In genomic region chr16:234468-235305, GRCh38 we compare ENCODE assay signal across 8 cellular contexts. TPM values are rescaled to one million over a fixed set of nuclear protein-coding genes. Genes with fewer than 3 reads are reported as not detected.
A peak's percentile ranks its signal among the peaks of the same experiment; 100 is the strongest.
DNase-seq lines count a peak whose midpoint lies in the region; ATAC-seq lines count a peak whose summit lies in the region.

FAM234A (plus strand) TSS chr16:234821; CDS start chr16:254414, 19,593 bp downstream.

- H3K36me3 Mint-ChIP-seq in activated CD4-positive, alpha-beta T cell treated with anti-CD3 and anti-CD28 coated beads, Interleukin-2, amount 10 ng/mL, durations not matched to agents 7 days and 5 days (ENCODE audit: low read depth): no peaks in the 10 kb centered on the region

- peak within 1 kb of the TSS; percentile 83 for H3K4me3 Mint-ChIP-seq in activated CD4-positive, alpha-beta T cell treated with anti-CD3 and anti-CD28 coated beads, Interleukin-2, amount 10 ng/mL, durations not matched to agents 7 days and 5 days

- H3K4me1 Mint-ChIP-seq in activated CD4-positive, alpha-beta T cell treated with anti-CD3 and anti-CD28 coated beads, Interleukin-2, amount 10 ng/mL, durations not matched to agents 7 days and 5 days: peaks cover 15% of the 10 kb centered on the region

- peak; percentile 77 for ATAC-seq in GM19372 (IDR thresholded peaks at IDR 0.05; ENCODE audit: low read depth, unreplicated experiment)
- peak; percentile 74 for ATAC-seq in HG03558 (IDR thresholded peaks at IDR 0.05; ENCODE audit: extremely low read depth, unreplicated experiment)
- ATAC-seq in left lobe of liver: peak; percentile 98

- CTCF ChIA-PET in activated CD4-positive, alpha-beta T cell treated with anti-CD3 and anti-CD28 coated beads, Interleukin-2, amount 10 ng/mL, durations not matched to agents 7 days and 5 days (lab: Charles Lee): interaction anchor here (0.7 to 2.0 kb wide), 12 partner anchors 9 to 137 kb away, joined by 3 to 9 read pairs (median 4); no protein-coding TSS in a partner anchor

- no peaks in the 10 kb centered on the region for H3K27me3 Mint-ChIP-seq in activated CD4-positive, alpha-beta T cell treated with anti-CD3 and anti-CD28 coated beads, Interleukin-2, amount 10 ng/mL, durations not matched to agents 7 days and 5 days

- H3K27ac Mint-ChIP-seq in activated CD4-positive, alpha-beta T cell treated with anti-CD3 and anti-CD28 coated beads, Interleukin-2, amount 10 ng/mL, durations not matched to agents 7 days and 5 days: peak within 1 kb of the TSS; percentile 96

- no peaks in the 10 kb centered on the region for H3K9me3 Mint-ChIP-seq in activated CD4-positive, alpha-beta T cell treated with anti-CD3 and anti-CD28 coated beads, Interleukin-2, amount 10 ng/mL, durations not matched to agents 7 days and 5 days

- POLR2A ChIA-PET in activated CD4-positive, alpha-beta T cell treated with anti-CD3 and anti-CD28 coated beads, Interleukin-2, amount 10 ng/mL, durations not matched to agents 7 days and 5 days (lab: Charles Lee): interaction anchor here (0.6 to 0.7 kb wide), 2 partner anchors 118 to 131 kb away, joined by 3 to 6 read pairs; no protein-coding TSS in a partner anchor

- peak; percentile 99 for DNase-seq in CD1c-positive myeloid dendritic cell (ENCODE audit: extremely low spot score)
- peak; percentile 98 for DNase-seq in NCI-H69 (lab: John Stamatoyannopoulos, UW)
- DNase-seq in activated CD4-positive, alpha-beta T cell treated with anti-CD3 and anti-CD28 coated beads, Interleukin-2, amount 10 ng/mL, durations not matched to agents 7 days and 5 days: peak; percentile 95
- peak; percentile 87 for DNase-seq in dedifferentiated amniotic fluid mesenchymal stem cell (ENCODE audit: extremely low spot score)
- peak; percentile 95 for DNase-seq in left lobe of liver (ENCODE audit: low spot score)
- DNase-seq in stimulated activated CD4-positive, alpha-beta T cell treated with anti-CD3 and anti-CD28 coated beads, Interleukin-2, amount 100 ng/mL, for 4 hours (ENCODE audit: low read depth): peak; percentile 92

RNA-seq across cellular contexts. Expression of gene FAM234A, which starts in this region (rescaled TPM):
- total RNA-seq in activated CD4-positive, alpha-beta T cell treated with anti-CD3 and anti-CD28 coated beads, Interleukin-2, amount 10 ng/mL, durations not matched to agents 7 days and 5 days: 10 to 100 TPM; 16.0 to 19.6 TPM
- 35.8 TPM for total RNA-seq in left lobe of liver

Comparison
In these comparisons a context has a peak if more than half of its experiments do, and no peak if none do; other contexts are left out.
1. Peak in every context shown above with its lines: DNase-seq and ATAC-seq.